In the genomic region with DNA sequence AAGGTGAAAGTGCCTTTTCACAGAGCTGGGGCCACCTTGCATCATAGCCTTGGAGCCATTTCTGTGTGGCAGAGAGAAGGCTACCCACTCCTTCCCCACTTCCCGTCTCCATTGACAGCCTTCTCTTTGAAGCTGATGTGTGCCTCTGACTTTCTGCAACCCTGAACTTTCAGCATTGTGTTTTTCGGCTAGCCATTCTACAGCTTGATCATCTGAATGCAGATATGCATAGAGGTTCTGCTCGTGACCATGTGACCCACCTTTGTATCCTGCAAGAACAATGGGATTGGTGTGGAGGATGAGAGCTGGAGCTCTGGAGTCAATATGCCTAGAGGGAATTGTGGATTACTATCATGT, we compare ENCODE assay signal across 17 cellular contexts.
"Had no signal": no experiment of that assay in that cellular context is flagged by ENCODE, and none has a peak within 500 bp of the region (broad histone marks: within the 10 kb centered on the region; RNA-seq: fewer than 3 reads in every experiment).

No MANE protein-coding gene starts in this region.

- H3K4me3 Mint-ChIP-seq: activated naive CD4-positive, alpha-beta T cell treated with anti-CD3 and anti-CD28 coated beads, Interleukin-2, amount 50 U/mL, for 24 hours; mesothelial cell of epicardium; nephron; stimulated activated naive B cell treated with anti-CD40 and anti-IgM and Interleukin-4, amounts not matched to agents 10 μg/mL and 1 μg/mL and 100 μg/mL, for 72 hours had no signal

- H3K9me3 Mint-ChIP-seq: activated naive CD4-positive, alpha-beta T cell treated with anti-CD3 and anti-CD28 coated beads, Interleukin-2, amount 50 U/mL, for 24 hours; effector memory CD8-positive, alpha-beta T cell had no signal

- DNase-seq: activated CD4-positive, alpha-beta T cell treated with anti-CD3 and anti-CD28 coated beads, Interleukin-2, amount 50 U/mL, for 1 hour; activated CD4-positive, CD25-positive, alpha-beta regulatory T cell treated with anti-CD3 and anti-CD28 coated beads, Interleukin-2, amount 50 U/mL, for 72 hours; activated effector memory CD4-positive, alpha-beta T cell treated with anti-CD3 and anti-CD28 coated beads, Interleukin-2, amount 50 U/mL, for 16 hours; activated T-cell treated with anti-CD3 and anti-CD28 coated beads, Interleukin-2, amount 50 U/mL, for 72 hours; adrenal gland; effector memory CD8-positive, alpha-beta T cell; hippocampal formation; islet precursor cell; lower lobe of right lung; nucleus accumbens; posterior cingulate gyrus; stimulated activated naive B cell treated with anti-CD40 and anti-IgM and Interleukin-4, amounts not matched to agents 10 μg/mL and 1 μg/mL and 100 μg/mL, for 72 hours; T-helper 1 cell had no signal

- ATAC-seq: effector memory CD8-positive, alpha-beta T cell; lower lobe of right lung; stimulated activated naive B cell treated with anti-CD40 and anti-IgM and Interleukin-4, amounts not matched to agents 10 μg/mL and 1 μg/mL and 100 μg/mL, for 72 hours had no signal

- H3K27ac Mint-ChIP-seq: activated naive CD4-positive, alpha-beta T cell treated with anti-CD3 and anti-CD28 coated beads, Interleukin-2, amount 50 U/mL, for 24 hours; effector memory CD8-positive, alpha-beta T cell; mesothelial cell of epicardium; nephron; stimulated activated naive B cell treated with anti-CD40 and anti-IgM and Interleukin-4, amounts not matched to agents 10 μg/mL and 1 μg/mL and 100 μg/mL, for 72 hours had no signal

- H3K4me3 ChIP-seq: adrenal gland, lower lobe of right lung, thyroid gland had no signal

- H3K36me3 ChIP-seq: adrenal gland, lower lobe of right lung, thyroid gland had no signal

- H3K9me3 ChIP-seq: adrenal gland, lower lobe of right lung, thyroid gland had no signal

- H3K4me1 ChIP-seq: adrenal gland, lower lobe of right lung had no signal

- H3K27ac ChIP-seq: lower lobe of right lung, thyroid gland had no signal

- H3K27me3 ChIP-seq: adrenal gland, thyroid gland had no signal

- H3K36me3 Mint-ChIP-seq: activated naive CD4-positive, alpha-beta T cell treated with anti-CD3 and anti-CD28 coated beads, Interleukin-2, amount 50 U/mL, for 24 hours; stimulated activated naive B cell treated with anti-CD40 and anti-IgM and Interleukin-4, amounts not matched to agents 10 μg/mL and 1 μg/mL and 100 μg/mL, for 72 hours had no signal
